ENCODE assay signal across 25 cellular contexts in the genomic region with DNA sequence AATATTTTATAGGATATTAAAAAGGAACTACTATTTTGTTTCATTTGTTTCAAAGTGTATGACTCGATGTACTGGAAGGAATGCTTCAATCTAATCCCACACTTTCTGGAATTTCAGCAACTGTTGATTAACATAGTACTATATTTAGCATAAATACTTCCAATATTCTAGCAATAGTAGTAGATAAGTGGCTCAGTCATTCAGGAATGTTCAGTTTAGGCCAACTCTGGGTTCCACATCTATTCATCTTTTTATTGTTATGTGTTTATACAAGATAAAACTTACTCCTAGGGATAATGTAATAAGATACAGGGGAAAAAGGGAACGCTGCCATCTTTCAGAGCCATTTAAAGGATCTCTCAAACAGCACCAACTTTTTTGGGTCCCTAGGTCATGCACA. TPM values are rescaled to one million over a fixed set of nuclear protein-coding genes. Genes with fewer than 3 reads are reported as not detected.
DNase-seq lines count a peak whose midpoint lies in the region; ATAC-seq, FAIRE-seq and TF ChIP-seq lines count a peak whose summit lies in the region.
"Had no signal": no experiment of that assay in that cellular context is flagged by ENCODE, and none has a peak within 500 bp of the region (broad histone marks: within the 10 kb centered on the region; RNA-seq: fewer than 3 reads in every experiment).

No MANE protein-coding gene starts in this region.

- no peaks in the 10 kb centered on the region for H3K79me2 ChIP-seq in GM23338 (replicated peaks; ENCODE audit: insufficient read depth)
- H3K79me2 ChIP-seq in astrocyte (ENCODE audit: insufficient read depth, low read length) = no peaks in the 10 kb centered on the region

- no peaks in the 10 kb centered on the region for H3F3A ChIP-seq in GM23338 (replicated peaks; ENCODE audit: low read depth)

- H4K20me1 ChIP-seq in GM23338 (replicated peaks; ENCODE audit: insufficient read depth) (no peaks in the 10 kb centered on the region), astrocyte (ENCODE audit: insufficient read depth, low read length) (no peaks in the 10 kb centered on the region)

- no peak for TF ChIP-seq CTCF in GM23338 (conservative IDR thresholded peaks at IDR 0.05; ENCODE audit: low read depth in 2 of 2)
- TF ChIP-seq CTCF in astrocyte (IDR thresholded peaks at IDR 0.05; ENCODE audit: insufficient read depth, low read depth, low read length) = no peak
- TF ChIP-seq CTCF in foreskin fibroblast (IDR thresholded peaks at IDR 0.05; ENCODE audit: low read depth, low read length) = no peak

- H3K27me3 ChIP-seq in GM23338 (ENCODE audit: insufficient read depth) = no peaks in the 10 kb centered on the region
- no peaks in the 10 kb centered on the region for H3K27me3 ChIP-seq in astrocyte (ENCODE audit: insufficient read depth, low read length)
- H3K27me3 ChIP-seq: BE2C, heart right ventricle had no signal

- peaks cover 17% of the 10 kb centered on the region for H3K4me1 ChIP-seq in GM23338 (ENCODE audit: insufficient read depth)
- H3K4me1 ChIP-seq in astrocyte (ENCODE audit: insufficient read depth, low read length) = peaks cover 12% of the 10 kb centered on the region
- H3K4me1 ChIP-seq: BE2C had no signal

- H3K4me3 Mint-ChIP-seq in GM23338 = no peak overlapping the region
- H3K4me3 Mint-ChIP-seq in astrocyte (ENCODE audit: unreplicated experiment) = no peak overlapping the region
- H3K4me3 Mint-ChIP-seq: activated naive CD8-positive, alpha-beta T cell; brain had no signal

- H3K27ac Mint-ChIP-seq in GM23338 (peak overlapping the region; percentile 36; the same call in 1 of the 2 replicates), astrocyte (ENCODE audit: unreplicated experiment) (peak overlapping the region; percentile 8)
- H3K27ac Mint-ChIP-seq: activated naive CD8-positive, alpha-beta T cell; brain had no signal

- no peaks in the 10 kb centered on the region for H3K9me2 ChIP-seq in GM23338 (ENCODE audit: insufficient read depth)

- no peak overlapping the region for H2AFZ ChIP-seq in GM23338
- H2AFZ ChIP-seq in astrocyte (ENCODE audit: low read depth, low read length) = no peak overlapping the region

- no peak overlapping the region for H3K4me3 ChIP-seq in GM23338
- no peak overlapping the region for H3K4me3 ChIP-seq in astrocyte (ENCODE audit: insufficient read depth, low read depth, low read length)
- no peak overlapping the region for H3K4me3 ChIP-seq in foreskin fibroblast (ENCODE audit: low read depth in 1 of 2, low read length in 2 of 2)
- H3K4me3 ChIP-seq: heart right ventricle, left ventricle myocardium inferior, SK-N-MC, thoracic aorta had no signal

- TF ChIP-seq POLR2A in erythroblast (IDR thresholded peaks at IDR 0.05; ENCODE audit: low read length) = no peak

- no peaks in the 10 kb centered on the region for H3K36me3 ChIP-seq in GM23338 (ENCODE audit: insufficient read depth)
- H3K36me3 ChIP-seq in astrocyte (ENCODE audit: insufficient read depth, low read length) = peaks cover 25% of the 10 kb centered on the region

- H3K4me1 Mint-ChIP-seq in GM23338 (peaks cover 8% of the 10 kb centered on the region), astrocyte (ENCODE audit: low read depth, unreplicated experiment) (peaks cover 4% of the 10 kb centered on the region)
- H3K4me1 Mint-ChIP-seq: brain had no signal

- DNase-seq in GM23338 (ENCODE audit: low spot score) (no peak), astrocyte (ENCODE audit: low read depth) (peak; percentile 88), foreskin fibroblast (peak; percentile 35 to 62), HK-2 (ENCODE audit: unreplicated experiment) (no peak), erythroblast (lab: John Stamatoyannopoulos, UW) (no peak), SHP77 treated with DMSO at 0.1 percent for 48 hours (lab: John Stamatoyannopoulos, UW) (no peak)
- DNase-seq: activated CD4-positive, alpha-beta T cell treated with anti-CD3 and anti-CD28 coated beads, Interleukin-2, amount 50 U/mL, for 1 hour; BE2C; heart right ventricle; left ventricle myocardium inferior; NCI-H1417; NCI-H2107; NCI-H510A treated with DMSO at 0.1 percent for 48 hours; small intestine; stimulated activated CD4-positive, alpha-beta T cell treated with anti-CD3 and anti-CD28 coated beads, Interleukin-2, amount 100 ng/mL, for 48 hours; stimulated activated naive CD4-positive, alpha-beta T cell; WERI-Rb-1 had no signal

- H3K36me3 Mint-ChIP-seq in GM23338 (ENCODE audit: low read depth) (peaks cover 1% of the 10 kb centered on the region; the same call in 1 of the 3 replicates), astrocyte (ENCODE audit: low read depth, unreplicated experiment) (peaks cover 6% of the 10 kb centered on the region)

- no peak overlapping the region for H3K9ac ChIP-seq in astrocyte (ENCODE audit: low read length)

- H3K27ac ChIP-seq in GM23338 (ENCODE audit: low read depth) (no peak overlapping the region), astrocyte (ENCODE audit: low read depth, low read length) (no peak overlapping the region)
- H3K27ac ChIP-seq: left ventricle myocardium inferior, SK-N-MC, thoracic aorta, WERI-Rb-1 had no signal

- H3K27me3 Mint-ChIP-seq in GM23338 (ENCODE audit: insufficient read depth, low read depth, poor library complexity) (peaks cover 1% of the 10 kb centered on the region), astrocyte (ENCODE audit: low read depth, unreplicated experiment) (no peaks in the 10 kb centered on the region)
- H3K27me3 Mint-ChIP-seq: activated naive CD8-positive, alpha-beta T cell; brain had no signal

- no peak overlapping the region for H3K4me2 ChIP-seq in GM23338
- peak overlapping the region; percentile 14 for H3K4me2 ChIP-seq in astrocyte (ENCODE audit: low read length)

- H3K9me3 Mint-ChIP-seq in GM23338 (no peaks in the 10 kb centered on the region), astrocyte (ENCODE audit: unreplicated experiment) (no peaks in the 10 kb centered on the region)
- H3K9me3 Mint-ChIP-seq: brain had no signal

- H3K9me3 ChIP-seq in astrocyte (ENCODE audit: insufficient read depth, low read depth, low read length) = no peaks in the 10 kb centered on the region
- H3K9me3 ChIP-seq: BE2C, heart right ventricle, left ventricle myocardium inferior, thoracic aorta had no signal

- FAIRE-seq in astrocyte (lab: Jason Lieb, UNC) = peak; percentile 45
- FAIRE-seq: colon, GM12892, RCC 7860, small intestine had no signal

- ATAC-seq in GM23338 = no peak
- ATAC-seq in HG03196 (IDR thresholded peaks at IDR 0.05; ENCODE audit: unreplicated experiment) = no peak
- ATAC-seq: heart right ventricle had no signal

TF ChIP-seq in GM23338, 12 proteins besides CTCF, POLR2A, EP300 and RAD21 (continues in another document):
- TF ChIP-seq JUNB (IDR thresholded peaks at IDR 0.05; ENCODE audit: unreplicated experiment) = no peak
- TF ChIP-seq EZH2 (IDR thresholded peaks at IDR 0.05; ENCODE audit: low read depth, unreplicated experiment) = no peak

RNA-seq across cellular contexts. Expression of a gene that starts 22.3 kb away (rescaled TPM):
- total RNA-seq in GM23338 (2014; rRNA removed; shearing (Covaris generic)) = 42.0 and 47.5 TPM in 2 replicates
- polyA plus RNA-seq in GM23338 (2016; fragmentation: Nextera tagmentation; extraction: Ambion mirVana) = 26.0 and 26.1 TPM in 2 replicates
- total RNA-seq in astrocyte = 25.4 and 25.5 TPM in 2 replicates

Comparison
In these comparisons a context has a peak if more than half of its experiments do, and no peak if none do; other contexts are left out.
1. DNase-seq: peak in astrocyte (single experiment) and foreskin fibroblast (2 of 2); none in GM23338 (single experiment), HK-2 (single experiment), erythroblast (0 of 2) and SHP77 treated with DMSO at 0.1 percent for 48 hours (single experiment).